Comparison of ENCODE assay signal across 10 cellular contexts in genomic region chr6:34383171-34383631, GRCh38. TPM values are rescaled to one million over a fixed set of nuclear protein-coding genes. Genes with fewer than 3 reads are reported as not detected.
DNase-seq lines count a peak whose midpoint lies in the region; ATAC-seq and TF ChIP-seq lines count a peak whose summit lies in the region.
"Had no signal": no experiment of that assay in that cellular context is flagged by ENCODE, and none has a peak within 500 bp of the region (broad histone marks: within the 10 kb centered on the region; RNA-seq: fewer than 3 reads in every experiment).

No MANE protein-coding gene starts in this region.

- H3K4me3 ChIP-seq in BLaER1 (no peak overlapping the region), PC-3 (ENCODE audit: low read length) (no peak overlapping the region), esophagus squamous epithelium (no peak overlapping the region), ovary (no peak overlapping the region), BE2C (ENCODE audit: low read depth, low read length) (no peak overlapping the region)

- peaks cover 41% of the 10 kb centered on the region for H3K4me1 ChIP-seq in BLaER1
- 0 out of 2 replicates have a peak, but pooled peaks cover 4% of the 10 kb centered on the region for H3K4me1 ChIP-seq in PC-3 (ENCODE audit: insufficient read depth, low read length)
- H3K4me1 ChIP-seq in esophagus squamous epithelium, result peaks cover 4 to 51% (median 14%) of the 10 kb centered on the region in 3 donors
- peaks cover 9% of the 10 kb centered on the region for H3K4me1 ChIP-seq in ovary (ENCODE audit: insufficient read depth)
- H3K4me1 ChIP-seq in BE2C, result no peaks in the 10 kb centered on the region

- H3K9ac ChIP-seq in BLaER1, result no peak overlapping the region
- H3K9ac ChIP-seq in PC-3 (ENCODE audit: low read length), result no peak overlapping the region

- TF ChIP-seq POLR2A in esophagus squamous epithelium (IDR thresholded peaks at IDR 0.05), result no peak
- no peak for TF ChIP-seq POLR2A in ovary (IDR thresholded peaks at IDR 0.05)
- no peak for TF ChIP-seq POLR2A in erythroblast (IDR thresholded peaks at IDR 0.05; ENCODE audit: low read length)

- peaks cover 97% of the 10 kb centered on the region for H3K79me2 ChIP-seq in PC-3 (ENCODE audit: low read length)

- 63 to 73% methylated on average over 3 of the region's 3 CpGs for WGBS in esophagus squamous epithelium, 2 donors
- WGBS in ovary, 3 donors, result 5 to 12% (median 9%) methylated on average over 3 of the region's 3 CpGs

- POLR2A ChIA-PET in PC-3 (lab: Charles Lee; ENCODE audit: unreplicated experiment), result no interaction called here

- CTCF ChIA-PET in PC-3 (lab: Charles Lee), result no interaction called here

- no TSS peak for BruUV-seq in PC-3 (replicated peaks; lab: Mats Ljungman, UMichigan)

- no peaks in the 10 kb centered on the region for H3K9me2 ChIP-seq in PC-3 (replicated peaks; ENCODE audit: low read length)

- H3K36me3 ChIP-seq in BLaER1 (peaks cover 29% of the 10 kb centered on the region), PC-3 (ENCODE audit: low read depth, low read length) (no peaks in the 10 kb centered on the region), esophagus squamous epithelium (no peaks in the 10 kb centered on the region), ovary (no peaks in the 10 kb centered on the region), BE2C (no peaks in the 10 kb centered on the region; the same call in 1 of the 2 replicates)

- no peak for TF ChIP-seq EP300 in ovary (IDR thresholded peaks at IDR 0.05)

- intact Hi-C loops in PC-3 (cut with micrococcal nuclease), result no loop called here
- intact Hi-C loops in esophagus squamous epithelium (cut with DNase I), result no loop called here
- intact Hi-C loops in ovary (cut with DNase I), result loop anchor here in 1 of 4 donors (10.0 kb wide), 1 partner anchor 68 kb away; no protein-coding TSS in a partner anchor

- H3K9me3 ChIP-seq in BLaER1 (peaks cover 6% of the 10 kb centered on the region; the same call in 1 of the 2 replicates), PC-3 (ENCODE audit: low read length) (no peaks in the 10 kb centered on the region), esophagus squamous epithelium (no peaks in the 10 kb centered on the region), ovary (no peaks in the 10 kb centered on the region), BE2C (no peaks in the 10 kb centered on the region)

- H4K20me1 ChIP-seq in BLaER1 (peaks cover 100% of the 10 kb centered on the region), PC-3 (ENCODE audit: low read length) (peaks cover 47% of the 10 kb centered on the region)

- H3K27ac ChIP-seq in BLaER1 (no peak overlapping the region), PC-3 (ENCODE audit: low read length) (no peak overlapping the region), esophagus squamous epithelium (peak overlapping the region in 3 of 4 donors; percentile 57 to 79 (median 59)), ovary (peak overlapping the region; percentile 23 to 82)
- H3K27ac ChIP-seq: C4-2B had no signal

- DNase-seq in PC-3 (no peak), esophagus squamous epithelium (lab: John Stamatoyannopoulos, UW) (no peak), ovary (peak; percentile 48 to 67 (median 62)), BE2C (no peak), NCI-H128 (lab: John Stamatoyannopoulos, UW; ENCODE audit: unreplicated experiment) (no peak), erythroblast (lab: John Stamatoyannopoulos, UW) (no peak)
- DNase-seq: activated CD8-positive, alpha-beta memory T cell treated with anti-CD3 and anti-CD28 coated beads, Interleukin-2, amount 50 U/mL, for 48 hours had no signal

- no peak overlapping the region for H2AFZ ChIP-seq in PC-3 (ENCODE audit: low read length)

- H3K4me2 ChIP-seq in BLaER1, result peak overlapping the region; percentile 59
- H3K4me2 ChIP-seq in PC-3 (ENCODE audit: low read length), result no peak overlapping the region

- H3K27me3 ChIP-seq in BLaER1 (no peaks in the 10 kb centered on the region), PC-3 (ENCODE audit: low read length) (no peaks in the 10 kb centered on the region), esophagus squamous epithelium (no peaks in the 10 kb centered on the region), ovary (no peaks in the 10 kb centered on the region), BE2C (no peaks in the 10 kb centered on the region)

- peaks cover 4% of the 10 kb centered on the region for H3F3A ChIP-seq in PC-3 (ENCODE audit: low read length, unreplicated experiment)

- ATAC-seq in PC-3 (peak; percentile 15; the same call in 1 of the 2 replicates), GM19351 (IDR thresholded peaks at IDR 0.05; ENCODE audit: unreplicated experiment) (no peak)

- TF ChIP-seq CTCF in PC-3 (conservative IDR thresholded peaks at IDR 0.05; ENCODE audit: low read depth, low read length), result no peak
- no peak for TF ChIP-seq CTCF in esophagus squamous epithelium (IDR thresholded peaks at IDR 0.05)
- no peak for TF ChIP-seq CTCF in ovary (IDR thresholded peaks at IDR 0.05)
- TF ChIP-seq CTCF in BE2C (IDR thresholded peaks at IDR 0.05; ENCODE audit: low read depth, low read length), result no peak

RNA-seq across cellular contexts. Expression of gene NUDT3, which starts 9.3 kb away (rescaled TPM):
- total RNA-seq in PC-3 (2014; rRNA removed), result 24.6 and 28.7 TPM in 2 replicates
- 10 to 100 TPM; 14.9 to 33.4 (median 22.4) TPM for total RNA-seq in esophagus squamous epithelium
- 10 to 100 TPM; 23.2 to 60.7 (median 50.9) TPM for total RNA-seq in ovary
- polyA plus RNA-seq in ovary, result 10 to 100 TPM; 16.0 to 25.8 TPM
- polyA plus RNA-seq in BE2C (2012; ENCODE audit: insufficient read depth, insufficient read length, low read depth), result 21.1 TPM

RNA-seq across cellular contexts. Expression of gene RPS10, which starts 42.7 kb away (rescaled TPM):
- total RNA-seq in PC-3 (2014; rRNA removed), result 2,227 and 3,060 TPM in 2 replicates
- 1,000 to 10,000 TPM in 3 of 4 donors, 100 to 1,000 TPM in 1; 983 to 4,649 (median 2,673) TPM for total RNA-seq in esophagus squamous epithelium
- over 10,000 TPM in 1 of 7 donors, 1,000 to 10,000 TPM in 6; 2,362 to 10,077 (median 2,497) TPM for total RNA-seq in ovary
- 1,000 to 10,000 TPM; 1,945 to 5,240 TPM for polyA plus RNA-seq in ovary
- polyA plus RNA-seq in BE2C (2012; ENCODE audit: insufficient read depth, insufficient read length, low read depth), result 1,444 TPM

Comparison
In these comparisons a context has a peak if more than half of its experiments do, and no peak if none do; other contexts are left out.
1. H3K27ac ChIP-seq: peak in esophagus squamous epithelium (3 of 4) and ovary (2 of 2); none in BLaER1 (single experiment) and PC-3 (single experiment).
2. DNase-seq: peak in ovary (5 of 5); none in PC-3 (single experiment), esophagus squamous epithelium (single experiment), BE2C (single experiment), NCI-H128 (single experiment) and erythroblast (0 of 2).